8 cellular contexts compared by ENCODE assay signal in the genomic region with DNA sequence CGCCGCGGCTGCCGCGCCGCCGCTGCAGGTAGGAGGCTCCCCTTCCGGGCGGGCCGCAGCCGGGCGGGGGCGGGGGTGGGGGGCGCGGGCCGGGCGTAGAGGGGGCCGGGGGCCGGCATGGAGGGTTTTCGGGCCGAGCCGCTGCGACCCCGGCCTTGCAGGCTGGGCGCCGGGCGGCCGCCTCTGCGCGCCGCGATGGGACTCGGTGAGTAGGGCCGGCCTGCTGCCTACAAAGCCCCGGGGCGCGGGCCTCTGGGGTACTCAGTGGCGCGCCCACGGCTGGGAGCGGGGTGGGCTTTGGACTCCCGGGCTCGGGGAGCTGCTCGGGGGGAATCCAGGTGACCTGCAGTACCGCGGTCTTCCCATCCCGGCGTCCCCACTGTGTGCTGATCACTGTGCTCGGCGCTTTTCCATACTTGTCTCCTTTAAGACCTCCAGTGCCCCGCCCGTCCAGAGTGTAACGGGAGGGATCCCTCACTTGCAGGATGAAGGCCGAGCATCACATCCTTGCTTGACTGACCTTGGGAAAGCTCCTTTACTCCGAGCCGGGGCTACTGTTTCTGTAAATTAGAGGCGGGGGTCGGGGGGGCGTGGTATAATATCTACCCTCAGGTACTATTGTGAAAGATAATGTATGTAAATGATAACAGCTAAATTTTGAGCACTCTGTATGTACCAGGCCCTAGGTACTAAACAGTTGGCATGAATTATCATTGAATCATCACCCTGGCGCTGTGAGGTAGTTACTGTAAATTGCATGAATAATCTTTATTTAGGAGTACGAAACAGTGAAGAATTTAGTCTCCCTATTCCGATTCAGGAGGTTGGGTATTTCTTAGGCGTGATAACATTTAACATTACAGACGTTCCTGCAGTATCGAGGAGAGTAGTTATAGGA. TPM values are rescaled to one million over a fixed set of nuclear protein-coding genes. Genes with fewer than 3 reads are reported as not detected.
A peak's percentile ranks its signal among the peaks of the same experiment; 100 is the strongest.
DNase-seq lines count a peak whose midpoint lies in the region; ATAC-seq and TF ChIP-seq lines count a peak whose summit lies in the region.

No MANE protein-coding gene starts in this region.

- H3K9me3 ChIP-seq in NT2/D1 (ENCODE audit: insufficient read depth, low read length) (no peaks in the 10 kb centered on the region), adrenal gland (replicated peaks in 1 of 3) (no peaks in the 10 kb centered on the region)

- H3K4me3 ChIP-seq in AG09309 (ENCODE audit: control insufficient read depth, low read depth, low read length) (peak overlapping the region; percentile 87), NT2/D1 (ENCODE audit: insufficient read length, low read depth) (peak overlapping the region; percentile 59), adrenal gland (peak overlapping the region in 3 of 4 donors; percentile 16 to 85 (median 63))

- H3K4me1 ChIP-seq in NT2/D1 (ENCODE audit: insufficient read depth, insufficient read length) (no peaks in the 10 kb centered on the region), adrenal gland (replicated peaks in 1 of 2) (peaks cover 20 to 32% of the 10 kb centered on the region in 2 donors)

- ATAC-seq in GM19023 (IDR thresholded peaks at IDR 0.05; ENCODE audit: unreplicated experiment) (peak; percentile 64), HG03159 (IDR thresholded peaks at IDR 0.05; ENCODE audit: unreplicated experiment) (peak; percentile 57), GM18873 (IDR thresholded peaks at IDR 0.05; ENCODE audit: low FRiP score, unreplicated experiment) (no peak)

- peaks cover 16% of the 10 kb centered on the region for H3K36me3 ChIP-seq in NT2/D1 (ENCODE audit: insufficient read depth, insufficient read length, low read length)
- H3K36me3 ChIP-seq in adrenal gland (replicated peaks in 1 of 2) = no peaks in the 10 kb centered on the region

- TF ChIP-seq CTCF in AG09309 (IDR thresholded peaks at IDR 0.05; ENCODE audit: control insufficient read depth, insufficient read depth, low read depth, low read length, missing control alignments) (no peak), adrenal gland (IDR thresholded peaks at IDR 0.05) (no peak), osteocyte (IDR thresholded peaks at IDR 0.05) (no peak)

- H3K9me3 Mint-ChIP-seq in osteocyte (ENCODE audit: unreplicated experiment) = no peaks in the 10 kb centered on the region

- peak overlapping the region; percentile 85 for H3K9ac ChIP-seq in NT2/D1 (ENCODE audit: insufficient read length, low read depth)

- no peak for DNase-seq in AG09309 (ENCODE audit: low read depth)
- DNase-seq in NT2/D1 (ENCODE audit: low read depth, low spot score) = no peak
- DNase-seq in adrenal gland = peak; percentile 50 to 76 (median 62)
- peak; percentile 78 for DNase-seq in cardiac septum (ENCODE audit: low spot score)
- peak; percentile 86 for DNase-seq in osteocyte (ENCODE audit: extremely low spot score, unreplicated experiment)

- H3K4me3 Mint-ChIP-seq in osteocyte (ENCODE audit: unreplicated experiment) = peak overlapping the region; percentile 87

- peak overlapping the region; percentile 97 for H3K27ac Mint-ChIP-seq in osteocyte (ENCODE audit: unreplicated experiment)

- intact Hi-C loops in adrenal gland (cut with DNase I) (loop anchor here (5.0 to 10.0 kb wide), 2 partner anchors 73 to 75 kb away; partner anchors contain the start of gene TEX10 (in 2 of the 2)), cardiac septum (cut with DNase I) (loop anchor here (5.0 to 10.0 kb wide), 3 partner anchors 75 to 603 kb away; partner anchors contain the start of genes NR4A3 and TEX10)

- peak overlapping the region; percentile 48 to 97 (median 89) for H3K27ac ChIP-seq in adrenal gland

- TF ChIP-seq POLR2A in adrenal gland (IDR thresholded peaks at IDR 0.05) = peak in 1 of 2 donors; percentile 51

- WGBS in adrenal gland, 4 donors = 5 to 20% (median 11%) methylated on average over 12 to 59 of the region's 65 CpGs

- H3K36me3 Mint-ChIP-seq in osteocyte (ENCODE audit: unreplicated experiment) = peaks cover 12% of the 10 kb centered on the region

- no peaks in the 10 kb centered on the region for H3K27me3 Mint-ChIP-seq in osteocyte (ENCODE audit: unreplicated experiment)

- H3K27me3 ChIP-seq in NT2/D1 (ENCODE audit: insufficient read depth, insufficient read length) (no peaks in the 10 kb centered on the region), adrenal gland (no peaks in the 10 kb centered on the region)

- peaks cover 45% of the 10 kb centered on the region for H3K4me1 Mint-ChIP-seq in osteocyte (ENCODE audit: unreplicated experiment)

RNA-seq across cellular contexts. Expression of gene MSANTD3, which starts 0.7 kb away (rescaled TPM):
- total RNA-seq in adrenal gland (10 to 100 TPM; 10.8 to 37.9 (median 19.7) TPM), cardiac septum (32.3 TPM), osteocyte (58.7 and 64.5 TPM in 2 replicates)
- polyA plus RNA-seq in adrenal gland = 10 to 100 TPM; 10.5 to 16.5 (median 13.7) TPM

RNA-seq across cellular contexts. Expression of gene TMEFF1, which starts 45.3 kb away (rescaled TPM):
- under 1 TPM in 3 of 8 donors, not detected in 5; 0.14 to 0.28 (median 0.21) TPM for total RNA-seq in adrenal gland
- not detected for polyA plus RNA-seq in adrenal gland
- total RNA-seq in cardiac septum = 0.46 TPM
- 8.6 and 9.1 TPM in 2 replicates for total RNA-seq in osteocyte

Comparison
In these comparisons a context has a peak if more than half of its experiments do, and no peak if none do; other contexts are left out.
1. DNase-seq: peak in adrenal gland (7 of 7), cardiac septum (single experiment) and osteocyte (single experiment); none in AG09309 (single experiment) and NT2/D1 (single experiment).
2. Peak in every context shown above with its lines, with median percentiles within 50 percentile points of each other: H3K4me3 ChIP-seq.